Comparison of ENCODE assay signal across 11 cellular contexts in genomic region chr15:31365032-31365654, GRCh38. TPM values are rescaled to one million over a fixed set of nuclear protein-coding genes. Genes with fewer than 3 reads are reported as not detected.
DNase-seq lines count a peak whose midpoint lies in the region; ATAC-seq, FAIRE-seq and TF ChIP-seq lines count a peak whose summit lies in the region.
"Had no signal": no experiment of that assay in that cellular context is flagged by ENCODE, and none has a peak within 500 bp of the region (broad histone marks: within the 10 kb centered on the region; RNA-seq: fewer than 3 reads in every experiment).

No MANE protein-coding gene starts in this region.

- no peaks in the 10 kb centered on the region for H3K27me3 Mint-ChIP-seq in activated T-cell treated with anti-CD3 and anti-CD28 coated beads, Interleukin-2, amount 50 U/mL, for 72 hours (ENCODE audit: low read depth)

- peaks cover 0 to 2% of the 10 kb centered on the region in 2 donors for H3K9me3 Mint-ChIP-seq in activated T-cell treated with anti-CD3 and anti-CD28 coated beads, Interleukin-2, amount 50 U/mL, for 72 hours

- peaks cover 4% of the 10 kb centered on the region; the same call in 1 of the 2 replicates for H4K20me1 ChIP-seq in GM12878 (ENCODE audit: control insufficient read depth, insufficient read depth)

- ATAC-seq in activated T-cell treated with anti-CD3 and anti-CD28 coated beads, Interleukin-2, amount 50 U/mL, for 72 hours (replicated peaks in 1 of 2): no peak
- ATAC-seq in GM12878: no peak

- CTCF ChIA-PET in GM12878 (lab: Yijun Ruan, JAX): interaction anchor here (0.8 to 6.4 kb wide), 15 partner anchors 11 to 150 kb away, joined by 3 to 83 read pairs (median 4); no protein-coding TSS in a partner anchor

- TF ChIP-seq RAD21 in GM12878 (IDR thresholded peaks at IDR 0.05; ENCODE audit: insufficient read depth, low read depth, low read length): no peak

- peaks cover 7 to 14% of the 10 kb centered on the region in 2 experiments; a peak in 3 of 4 replicates for H3K36me3 ChIP-seq in GM12878 (ENCODE audit: control insufficient read depth in 2 of 2, insufficient read depth in 2 of 2, low read length in 1 of 2)
- peaks cover 0 to 11% of the 10 kb centered on the region in 2 experiments for H3K36me3 ChIP-seq in mesenchymal stem cell (ENCODE audit: control insufficient read depth in 1 of 2, insufficient read depth in 2 of 2, low read depth in 1 of 2, low read length in 2 of 2)
- H3K36me3 ChIP-seq in tibial artery: no peaks in the 10 kb centered on the region
- H3K36me3 ChIP-seq: WERI-Rb-1 had no signal

- H3K4me1 Mint-ChIP-seq in activated T-cell treated with anti-CD3 and anti-CD28 coated beads, Interleukin-2, amount 50 U/mL, for 72 hours (ENCODE audit: low read depth): peaks cover 100% of the 10 kb centered on the region

- no peak for FAIRE-seq in GM12878 (lab: Jason Lieb, UNC)
- FAIRE-seq: endometrium had no signal

- 53% methylated on average over 10 of the region's 10 CpGs for WGBS in GM12878 (ENCODE audit: insufficient coverage, insufficient replicate concordance, low lambda C conversion rate, missing lambda C conversion rate)
- 73% methylated on average over 10 of the region's 10 CpGs for WGBS in mesenchymal stem cell

- H3K27me3 ChIP-seq in GM12878 (replicated peaks in 1 of 2; ENCODE audit: control insufficient read depth in 2 of 2, insufficient read depth in 2 of 2, low read length in 1 of 2) (no peaks in the 10 kb centered on the region), mesenchymal stem cell (ENCODE audit: control insufficient read depth in 1 of 2, insufficient read depth in 1 of 2, low read length in 2 of 2) (no peaks in the 10 kb centered on the region), tibial artery (no peaks in the 10 kb centered on the region)

- peaks cover 80% of the 10 kb centered on the region for H3K4me1 ChIP-seq in GM12878 (ENCODE audit: control insufficient read depth, insufficient read depth, low read length)
- H3K4me1 ChIP-seq in mesenchymal stem cell (ENCODE audit: control insufficient read depth, insufficient read depth, low read depth, low read length): peaks cover 38% of the 10 kb centered on the region
- peaks cover 0 to 76% (median 45%) of the 10 kb centered on the region in 4 donors for H3K4me1 ChIP-seq in tibial artery

- RAD21 ChIA-PET in GM12878 (lab: Charles Lee; ENCODE audit: unreplicated experiment): interaction anchor here (0.7 to 4.0 kb wide), 19 partner anchors 12 to 165 kb away, joined by 3 to 41 read pairs (median 6); partner anchors contain the start of gene KLF13

- peak overlapping the region in 1 of 2 experiments; percentile 75 for H3K14ac ChIP-seq in mesenchymal stem cell (ENCODE audit: low read length in 2 of 2)

- no peak for TF ChIP-seq CTCF in GM12878 (IDR thresholded peaks at IDR 0.05 in 2 of 3, conservative IDR thresholded peaks at IDR 0.05 in 1 of 3; ENCODE audit: control insufficient read depth in 2 of 3, extremely low read depth in 1 of 3, insufficient read depth in 1 of 3, low read depth in 3 of 3, low read length in 3 of 3)
- no peak for TF ChIP-seq CTCF in tibial artery (IDR thresholded peaks at IDR 0.05)

- H2BK5ac ChIP-seq in mesenchymal stem cell (ENCODE audit: low read depth, low read length, poor library complexity, severe bottlenecking): no peak overlapping the region

- H4K91ac ChIP-seq in mesenchymal stem cell (ENCODE audit: low read length): peak overlapping the region; percentile 87

- H3K36me3 Mint-ChIP-seq in activated T-cell treated with anti-CD3 and anti-CD28 coated beads, Interleukin-2, amount 50 U/mL, for 72 hours (ENCODE audit: insufficient read depth in 2 of 2): peaks cover 11 to 18% of the 10 kb centered on the region in 2 donors

- POLR2A ChIA-PET in GM12878 (lab: Charles Lee): interaction anchor here (0.5 to 1.7 kb wide), 9 partner anchors 12 to 110 kb away, joined by 3 to 6 read pairs (median 3); no protein-coding TSS in a partner anchor

- intact Hi-C loops in GM12878 (cut with micrococcal nuclease; ENCODE audit: unreplicated experiment): loop anchor here (1.0 to 5.0 kb wide), 3 partner anchors 103 to 148 kb away; no protein-coding TSS in a partner anchor
- intact Hi-C loops in tibial artery (cut with DNase I; ENCODE audit: low total_unique reads): no loop called here

- SMC1A ChIA-PET in GM12878 (lab: Charles Lee; ENCODE audit: uncharacterized antibody, unreplicated experiment): interaction anchor here (0.8 to 4.7 kb wide), 19 partner anchors 8 to 165 kb away, joined by 3 to 45 read pairs (median 5); partner anchors contain the start of gene KLF13

- H3K9me3 ChIP-seq in GM12878 (replicated peaks; ENCODE audit: control insufficient read depth, insufficient read depth, low read length) (no peaks in the 10 kb centered on the region; the same call in 2 of the 3 replicates), mesenchymal stem cell (ENCODE audit: control insufficient read depth, low read length) (no peaks in the 10 kb centered on the region), tibial artery (no peaks in the 10 kb centered on the region)

- no peak overlapping the region; the same call in 1 of the 2 replicates for H3K4me3 ChIP-seq in GM12878
- H3K4me3 ChIP-seq in mesenchymal stem cell (ENCODE audit: insufficient read depth in 1 of 2, low read depth in 1 of 2, low read length in 2 of 2): no peak overlapping the region
- H3K4me3 ChIP-seq in tibial artery: peak overlapping the region; percentile 15 to 21

- peak overlapping the region; percentile 82 for H3K4me2 ChIP-seq in GM12878 (ENCODE audit: control insufficient read depth, insufficient read depth)
- no peak overlapping the region for H3K4me2 ChIP-seq in mesenchymal stem cell (ENCODE audit: low read length, poor library complexity, severe bottlenecking)

- peaks cover 93% of the 10 kb centered on the region for H3K79me2 ChIP-seq in GM12878 (ENCODE audit: control insufficient read depth, insufficient read depth, low read length)

- peak overlapping the region; percentile 87 to 93 for H3K4me3 Mint-ChIP-seq in activated T-cell treated with anti-CD3 and anti-CD28 coated beads, Interleukin-2, amount 50 U/mL, for 72 hours

- H3K79me1 ChIP-seq in mesenchymal stem cell (replicated peaks; ENCODE audit: low read length, poor library complexity, severe bottlenecking): peaks cover 45% of the 10 kb centered on the region

- DNase-seq in activated T-cell treated with anti-CD3 and anti-CD28 coated beads, Interleukin-2, amount 50 U/mL, for 72 hours: no peak
- no peak for DNase-seq in activated T-cell treated with anti-CD3 and anti-CD28 coated beads, Interleukin-2, amount 50 U/mL, for 48 hours
- DNase-seq in GM12878 (ENCODE audit: low read depth, low spot score) (no peak), mesenchymal stem cell (no peak), tibial artery (no peak), NCI-H146 (lab: John Stamatoyannopoulos, UW) (no peak), D341Med (ENCODE audit: low spot score) (no peak), COR-L47 (lab: John Stamatoyannopoulos, UW) (no peak)

- H2AFZ ChIP-seq in GM12878 (ENCODE audit: control insufficient read depth, low read depth, low read length) (no peak overlapping the region), mesenchymal stem cell (ENCODE audit: low read depth, low read length) (no peak overlapping the region)

- H2AK5ac ChIP-seq in mesenchymal stem cell (ENCODE audit: low read length, severe bottlenecking): no peak overlapping the region

- peak overlapping the region; percentile 52 for H2BK120ac ChIP-seq in mesenchymal stem cell (ENCODE audit: low read depth, low read length)

- no peak for TF ChIP-seq POLR2A in GM12878 (IDR thresholded peaks at IDR 0.05; ENCODE audit: low read depth, low read length)

- TF ChIP-seq EP300 in GM12878 (IDR thresholded peaks at IDR 0.05; ENCODE audit: borderline replicate concordance in 1 of 2, control insufficient read depth in 1 of 2, low read depth in 2 of 2, low read length in 2 of 2): no peak

- in situ Hi-C loops in GM12878 (cut with MboI): no loop called here

- peak overlapping the region; percentile 87 for H3K27ac Mint-ChIP-seq in activated T-cell treated with anti-CD3 and anti-CD28 coated beads, Interleukin-2, amount 50 U/mL, for 72 hours
- H3K27ac Mint-ChIP-seq: nephron progenitor cell had no signal

- peak overlapping the region; percentile 57 to 96 for H3K18ac ChIP-seq in mesenchymal stem cell (ENCODE audit: low read depth in 1 of 2, low read length in 2 of 2)

- no peak overlapping the region for H3K23ac ChIP-seq in mesenchymal stem cell (ENCODE audit: low read length in 2 of 2)

- H4K8ac ChIP-seq in mesenchymal stem cell (ENCODE audit: low read length): peak overlapping the region; percentile 99

- BruUV-seq in GM12878 (replicated peaks; lab: Mats Ljungman, UMichigan): no TSS peak

- peak overlapping the region; percentile 30 for H2BK15ac ChIP-seq in mesenchymal stem cell (ENCODE audit: low read depth, poor library complexity, severe bottlenecking)

- H3K9ac ChIP-seq in GM12878 (ENCODE audit: control insufficient read depth, insufficient read depth, low read length): peak overlapping the region; percentile 44; the same call in 1 of the 2 replicates
- H3K9ac ChIP-seq in mesenchymal stem cell (ENCODE audit: low read length): peak overlapping the region; percentile 74

- H3K4ac ChIP-seq in mesenchymal stem cell (ENCODE audit: low read depth in 1 of 2, low read length in 2 of 2): peak overlapping the region in 1 of 2 experiments; percentile 47

- H3K27ac ChIP-seq in GM12878 (ENCODE audit: control insufficient read depth, insufficient read depth) (peak overlapping the region; percentile 41), mesenchymal stem cell (ENCODE audit: low read length, poor library complexity, severe bottlenecking) (no peak overlapping the region), tibial artery (peak overlapping the region; percentile 79 to 80)
- H3K27ac ChIP-seq: WERI-Rb-1 had no signal

- peak overlapping the region; percentile 6 to 51 for H2BK12ac ChIP-seq in mesenchymal stem cell (ENCODE audit: low read length in 2 of 2)

RNA-seq across cellular contexts. Expression of gene KLF13, which starts 38.5 kb away (rescaled TPM):
- total RNA-seq in activated T-cell treated with anti-CD3 and anti-CD28 coated beads, Interleukin-2, amount 50 U/mL, for 72 hours: 100 to 1,000 TPM; 260 to 273 TPM
- total RNA-seq in GM12878 (2013; cell fraction: nucleolus; rRNA removed): 47.3 and 48.6 TPM in 2 replicates
- 49.3 and 51.8 TPM in 2 replicates for total RNA-seq in GM12878 (2014; rRNA removed)
- 64.7 and 65.1 TPM in 2 replicates for total RNA-seq in GM12878 (2014; rRNA removed; fragmentation: Illumina TruSeq; extraction: Trizol)
- 109 and 112 TPM in 2 replicates for total RNA-seq in GM12878 (2021)
- 21.1 TPM for polyA plus RNA-seq in GM12878 (2011; ENCODE audit: low read depth)
- 71.9 and 72.0 TPM in 2 replicates for polyA plus RNA-seq in GM12878 (2011; rRNA removed)
- 40.2 and 46.9 TPM in 2 replicates for polyA plus RNA-seq in GM12878 (2011; cell fraction: cytosol; rRNA removed)
- polyA plus RNA-seq in GM12878 (2011; cell fraction: nucleus; rRNA removed): 35.3 and 41.2 TPM in 2 replicates
- 50.2 and 70.7 TPM in 2 replicates for polyA plus RNA-seq in GM12878 (2012)
- polyA plus RNA-seq in GM12878 (2014; fragmentation: Illumina TruSeq; extraction: Trizol): 42.3 and 48.2 TPM in 2 replicates
- 10 to 100 TPM; 31.1 to 63.1 TPM for polyA plus RNA-seq in GM12878 (2014; fragmentation: Nextera tagmentation; extraction: Ambion mirVana)
- polyA plus RNA-seq in GM12878 (2014; rRNA removed): 51.0 and 52.4 TPM in 2 replicates
- polyA plus RNA-seq in GM12878 (2016; fragmentation: Nextera tagmentation; extraction: Ambion mirVana): 10 to 100 TPM; 20.3 to 24.4 TPM
- polyA minus RNA-seq in GM12878 (2011; rRNA and poly(A)+ RNA removed): 55.7 and 58.5 TPM in 2 replicates
- 23.3 and 37.1 TPM in 2 replicates for polyA minus RNA-seq in GM12878 (2011; cell fraction: cytosol; rRNA and poly(A)+ RNA removed)
- 10.3 and 17.7 TPM in 2 replicates for polyA minus RNA-seq in GM12878 (2011; cell fraction: nucleus; rRNA and poly(A)+ RNA removed)
- 93.2 TPM for polyA plus RNA-seq in mesenchymal stem cell (2013, experiment 1 of 2)
- polyA plus RNA-seq in mesenchymal stem cell (2013, experiment 2 of 2): 91.8 TPM

Comparison
In these comparisons a context has a peak if more than half of its experiments do, and no peak if none do; other contexts are left out.
1. H3K4me3 ChIP-seq: peak in tibial artery (2 of 2); none in GM12878 (single experiment) and mesenchymal stem cell (0 of 2).